1 cellular context compared by ENCODE assay signal in genomic region chr4:68581382-68582338, GRCh38.
TF ChIP-seq lines count a peak whose summit lies in the region.

No MANE protein-coding gene starts in this region.

TF ChIP-seq in K562, 482 proteins besides CTCF, POLR2A, EP300 and RAD21 (continued from another document):
- TF ChIP-seq ZNF280A (IDR thresholded peaks at IDR 0.05; ENCODE audit: low read depth, partially characterized antibody) (no peak), ATF4 (CRISPR knock-in tag; IDR thresholded peaks at IDR 0.05) (peak; percentile 95), THAP12 (CRISPR knock-in tag; IDR thresholded peaks at IDR 0.05) (no peak), ZFX (CRISPR knock-in tag; IDR thresholded peaks at IDR 0.05) (peak; percentile 25; the same call in 1 of the 2 replicates), ZNF668 (CRISPR knock-in tag; IDR thresholded peaks at IDR 0.05) (no peak), ZBTB7A (IDR thresholded peaks at IDR 0.05; ENCODE audit: borderline replicate concordance, control insufficient read depth, low read depth, low read length) (no peak), ILK (tag; IDR thresholded peaks at IDR 0.05; ENCODE audit: borderline replicate concordance, low read depth) (no peak), GTF2F1 (IDR thresholded peaks at IDR 0.05; ENCODE audit: low read depth, low read length) (no peak), IRF2 (CRISPR knock-in tag; IDR thresholded peaks at IDR 0.05) (no peak), PTTG1 (tag; IDR thresholded peaks at IDR 0.05; ENCODE audit: low read depth) (peak; percentile 38; the same call in 1 of the 2 replicates), C11orf30 (IDR thresholded peaks at IDR 0.05; ENCODE audit: low read depth) (no peak), FOXA3 (CRISPR knock-in tag; conservative IDR thresholded peaks at IDR 0.05 in 1 of 2, IDR thresholded peaks at IDR 0.05 in 1 of 2) (peak; percentile 40 to 68; a peak in 3 of 4 replicates), GMEB1 (CRISPR knock-in tag; IDR thresholded peaks at IDR 0.05) (no peak), OTX1 (CRISPR knock-in tag; IDR thresholded peaks at IDR 0.05) (no peak), TRIM24 (IDR thresholded peaks at IDR 0.05) (peak in 1 of 2 experiments; percentile 40; a peak in 1 of 4 replicates), ZNF586 (CRISPR knock-in tag; conservative IDR thresholded peaks at IDR 0.05) (0 out of 2 replicates have a peak, but pooled peaks have one; percentile 52), TSC22D4 (tag; IDR thresholded peaks at IDR 0.05) (no peak), NR2F6 (CRISPR knock-in tag; IDR thresholded peaks at IDR 0.05) (no peak), ZBTB49 (CRISPR knock-in tag; IDR thresholded peaks at IDR 0.05; ENCODE audit: borderline replicate concordance) (no peak), BCL6 (CRISPR knock-in tag; IDR thresholded peaks at IDR 0.05) (no peak), ZNF589 (CRISPR knock-in tag; IDR thresholded peaks at IDR 0.05; ENCODE audit: low read depth) (peak; percentile 57)
TF ChIP-seq in K562: peak in this region for 13.
